Comparison of ENCODE assay signal across 8 cellular contexts in genomic region chr1:146306651-146307050, GRCh38.
DNase-seq lines count a peak whose midpoint lies in the region; ATAC-seq and TF ChIP-seq lines count a peak whose summit lies in the region.
"Not testable (repeated sequence)": the region's sequence is repeated elsewhere in the genome, so short reads cannot be mapped to it uniquely, and the experiment has no call there.

No MANE protein-coding gene starts in this region.

- not testable (repeated sequence) for H3K4me1 ChIP-seq in right cardiac atrium (ENCODE audit: control insufficient read depth, insufficient read depth, low read length); lower lobe of right lung; upper lobe of right lung

- not testable (repeated sequence) for H3K9me3 Mint-ChIP-seq in activated T-helper 17 cell treated with anti-CD3 and anti-CD28 coated beads, Interleukin-2, amount 50 U/mL, for 72 hours; central memory CD8-positive, alpha-beta T cell; stimulated activated effector memory CD8-positive, alpha-beta T cell treated with anti-CD3 and anti-CD28 coated beads, Interleukin-12 subunit alpha, Interleukin-12 subunit beta, amount 100 ng/mL, for 72 hours

- H3K27ac ChIP-seq in right cardiac atrium (ENCODE audit: low read length); lower lobe of right lung; upper lobe of right lung: not testable (repeated sequence)

- H3K36me3 Mint-ChIP-seq in activated T-helper 17 cell treated with anti-CD3 and anti-CD28 coated beads, Interleukin-2, amount 50 U/mL, for 72 hours (ENCODE audit: low read depth); central memory CD8-positive, alpha-beta T cell (ENCODE audit: insufficient read depth); stimulated activated effector memory CD8-positive, alpha-beta T cell treated with anti-CD3 and anti-CD28 coated beads, Interleukin-12 subunit alpha, Interleukin-12 subunit beta, amount 100 ng/mL, for 72 hours: not testable (repeated sequence)

- H3K27ac Mint-ChIP-seq in activated T-helper 17 cell treated with anti-CD3 and anti-CD28 coated beads, Interleukin-2, amount 50 U/mL, for 72 hours; central memory CD8-positive, alpha-beta T cell (ENCODE audit: low read depth); stimulated activated effector memory CD8-positive, alpha-beta T cell treated with anti-CD3 and anti-CD28 coated beads, Interleukin-12 subunit alpha, Interleukin-12 subunit beta, amount 100 ng/mL, for 72 hours: not testable (repeated sequence)

- H3K27me3 ChIP-seq in right cardiac atrium (ENCODE audit: control insufficient read depth, insufficient read depth); lower lobe of right lung (ENCODE audit: low read depth); upper lobe of right lung: not testable (repeated sequence)

- H3K4me1 Mint-ChIP-seq in activated T-helper 17 cell treated with anti-CD3 and anti-CD28 coated beads, Interleukin-2, amount 50 U/mL, for 72 hours; central memory CD8-positive, alpha-beta T cell; stimulated activated effector memory CD8-positive, alpha-beta T cell treated with anti-CD3 and anti-CD28 coated beads, Interleukin-12 subunit alpha, Interleukin-12 subunit beta, amount 100 ng/mL, for 72 hours: not testable (repeated sequence)

- intact Hi-C loops in Right ventricle myocardium inferior (cut with DNase I); left cardiac atrium (cut with DNase I); right cardiac atrium (cut with DNase I); lower lobe of right lung (cut with DNase I); upper lobe of right lung (cut with DNase I): not testable (repeated sequence)

- not testable (repeated sequence) for H3K4me3 Mint-ChIP-seq in activated T-helper 17 cell treated with anti-CD3 and anti-CD28 coated beads, Interleukin-2, amount 50 U/mL, for 72 hours; central memory CD8-positive, alpha-beta T cell; stimulated activated effector memory CD8-positive, alpha-beta T cell treated with anti-CD3 and anti-CD28 coated beads, Interleukin-12 subunit alpha, Interleukin-12 subunit beta, amount 100 ng/mL, for 72 hours

- H3K4me3 ChIP-seq in right cardiac atrium (ENCODE audit: low read length); lower lobe of right lung; upper lobe of right lung: not testable (repeated sequence)

- peak; percentile 30 for ATAC-seq in activated T-helper 17 cell treated with anti-CD3 and anti-CD28 coated beads, Interleukin-2, amount 50 U/mL, for 72 hours (replicated peaks)
- ATAC-seq in central memory CD8-positive, alpha-beta T cell (replicated peaks; ENCODE audit: extremely low read depth, poor library complexity, severe bottlenecking) = peak; percentile 17
- ATAC-seq in Right ventricle myocardium inferior (peak; percentile 33), left cardiac atrium (peak; percentile 53), right cardiac atrium (peak; percentile 50 to 55), lower lobe of right lung (peak; percentile 8 to 45), upper lobe of right lung (peak; percentile 34)
- ATAC-seq in stimulated activated effector memory CD8-positive, alpha-beta T cell treated with anti-CD3 and anti-CD28 coated beads, Interleukin-12 subunit alpha, Interleukin-12 subunit beta, amount 100 ng/mL, for 72 hours = peak; percentile 43

- not testable (repeated sequence) for TF ChIP-seq CTCF in lower lobe of right lung (IDR thresholded peaks at IDR 0.05); upper lobe of right lung (IDR thresholded peaks at IDR 0.05)

- H3K9me3 ChIP-seq in right cardiac atrium (ENCODE audit: control insufficient read depth, low read length); lower lobe of right lung; upper lobe of right lung: not testable (repeated sequence)

- not testable (repeated sequence) for H3K27me3 Mint-ChIP-seq in activated T-helper 17 cell treated with anti-CD3 and anti-CD28 coated beads, Interleukin-2, amount 50 U/mL, for 72 hours; central memory CD8-positive, alpha-beta T cell

- not testable (repeated sequence) for DNase-seq in central memory CD8-positive, alpha-beta T cell (ENCODE audit: low spot score in 2 of 2); Right ventricle myocardium inferior (ENCODE audit: missing footprints); left cardiac atrium; right cardiac atrium; lower lobe of right lung; stimulated activated effector memory CD8-positive, alpha-beta T cell treated with anti-CD3 and anti-CD28 coated beads, Interleukin-12 subunit alpha, Interleukin-12 subunit beta, amount 100 ng/mL, for 72 hours (ENCODE audit: low spot score in 2 of 2); upper lobe of right lung

- not testable (repeated sequence) for H3K36me3 ChIP-seq in lower lobe of right lung, upper lobe of right lung
